Comparison of ENCODE assay signal across 19 cellular contexts in genomic region chr1:30965914-30966313, GRCh38. TPM values are rescaled to one million over a fixed set of nuclear protein-coding genes. Genes with fewer than 3 reads are reported as not detected.
A peak's percentile ranks its signal among the peaks of the same experiment; 100 is the strongest.
DNase-seq lines count a peak whose midpoint lies in the region; ATAC-seq, FAIRE-seq and TF ChIP-seq lines count a peak whose summit lies in the region.
"Had no signal": no experiment of that assay in that cellular context is flagged by ENCODE, and none has a peak within 500 bp of the region (broad histone marks: within the 10 kb centered on the region; RNA-seq: fewer than 3 reads in every experiment).

No MANE protein-coding gene starts in this region.

- no peaks in the 10 kb centered on the region for H3K9me3 ChIP-seq in adrenal gland (replicated peaks in 1 of 3)
- H3K9me3 ChIP-seq: colonic mucosa, tibial nerve had no signal

- H3K27ac ChIP-seq in adrenal gland = peak overlapping the region in 3 of 5 donors; percentile 31 to 52 (median 50)
- H3K27ac ChIP-seq: colonic mucosa, HL-60, tibial nerve had no signal

- TF ChIP-seq CTCF in adrenal gland (IDR thresholded peaks at IDR 0.05) = no peak

- peak overlapping the region; percentile 42 for H3K27ac Mint-ChIP-seq in memory B cell
- H3K27ac Mint-ChIP-seq: activated CD4-positive, alpha-beta T cell treated with anti-CD3 and anti-CD28 coated beads, Interleukin-2, amount 10 ng/mL, durations not matched to agents 24 days and 14 days had no signal

- no peak for TF ChIP-seq POLR2A in adrenal gland (IDR thresholded peaks at IDR 0.05)
- TF ChIP-seq POLR2A in GM12891 (IDR thresholded peaks at IDR 0.05; ENCODE audit: low read depth, low read length) = no peak

- no peak overlapping the region for H3K4me3 Mint-ChIP-seq in memory B cell
- H3K4me3 Mint-ChIP-seq: activated CD4-positive, alpha-beta T cell treated with anti-CD3 and anti-CD28 coated beads, Interleukin-2, amount 10 ng/mL, durations not matched to agents 24 days and 14 days had no signal

- DNase-seq in Right ventricle myocardium inferior (ENCODE audit: missing footprints) (no peak), cardiac septum (ENCODE audit: low spot score) (no peak), adrenal gland (no peak), memory B cell (ENCODE audit: low spot score in 2 of 2) (no peak), GM12891 (ENCODE audit: insufficient read length, low spot score) (no peak), HK-2 (ENCODE audit: unreplicated experiment) (no peak), NCI-H146 (lab: John Stamatoyannopoulos, UW) (no peak)
- DNase-seq: activated CD4-positive, alpha-beta T cell treated with anti-CD3 and anti-CD28 coated beads, Interleukin-2, amount 10 ng/mL, durations not matched to agents 24 days and 14 days; amniotic stem cell; colonic mucosa; Karpas-422; kidney; NCI-H2029; NK-92 treated with Interleukin-12 subunit alpha and Interleukin-12 subunit beta, amount 100 ng/mL, for 24 hours; SHP77 treated with DMSO at 0.1 percent for 48 hours; T-helper 9 cell had no signal

- FAIRE-seq in GM12891 (lab: Jason Lieb, UNC) = no peak
- FAIRE-seq: kidney had no signal

- H3K4me1 ChIP-seq in adrenal gland (replicated peaks in 1 of 2) = peaks cover 23 to 58% of the 10 kb centered on the region in 2 donors
- H3K4me1 ChIP-seq: colonic mucosa had no signal

- peaks cover 0 to 69% of the 10 kb centered on the region in 2 donors for H3K36me3 ChIP-seq in adrenal gland (replicated peaks in 1 of 2)

- H3K36me3 Mint-ChIP-seq in memory B cell = peaks cover 41% of the 10 kb centered on the region

- WGBS in adrenal gland, 4 donors = 72 to 79% (median 77%) methylated on average over 8 of the region's 8 CpGs

- H3K4me3 ChIP-seq in adrenal gland = no peak overlapping the region
- H3K4me3 ChIP-seq: colonic mucosa, tibial nerve had no signal

- intact Hi-C loops in Right ventricle myocardium inferior (cut with DNase I) (no loop called here), cardiac septum (cut with DNase I) (loop anchor here (5.0 kb wide), 3 partner anchors 61 to 191 kb away; no protein-coding TSS in a partner anchor), adrenal gland (cut with DNase I) (loop anchor here in 1 of 2 donors (10.0 kb wide), 1 partner anchor 89 kb away; no protein-coding TSS in a partner anchor)

- H3K4me1 Mint-ChIP-seq in memory B cell = no peaks in the 10 kb centered on the region

- H3K9me3 Mint-ChIP-seq in memory B cell = no peaks in the 10 kb centered on the region
- H3K9me3 Mint-ChIP-seq: activated CD4-positive, alpha-beta T cell treated with anti-CD3 and anti-CD28 coated beads, Interleukin-2, amount 10 ng/mL, durations not matched to agents 24 days and 14 days had no signal

- H3K27me3 Mint-ChIP-seq in memory B cell = no peaks in the 10 kb centered on the region
- H3K27me3 Mint-ChIP-seq: activated CD4-positive, alpha-beta T cell treated with anti-CD3 and anti-CD28 coated beads, Interleukin-2, amount 10 ng/mL, durations not matched to agents 24 days and 14 days had no signal

- ATAC-seq in Right ventricle myocardium inferior (peak; percentile 40), memory B cell (ENCODE audit: low read depth) (no peak), HG03045 (IDR thresholded peaks at IDR 0.05; ENCODE audit: unreplicated experiment) (no peak)

- no peaks in the 10 kb centered on the region for H3K27me3 ChIP-seq in adrenal gland
- H3K27me3 ChIP-seq: colonic mucosa, tibial nerve had no signal

TF ChIP-seq in GM12891, 5 proteins besides CTCF, POLR2A, EP300 and RAD21:
- TF ChIP-seq TAF1 (IDR thresholded peaks at IDR 0.05; ENCODE audit: low read depth, low read length) = no peak
- TF ChIP-seq POU2F2 (IDR thresholded peaks at IDR 0.05; ENCODE audit: low read depth, low read length) = no peak
- no peak for TF ChIP-seq POLR2AphosphoS5 (IDR thresholded peaks at IDR 0.05; ENCODE audit: low read depth, low read length)
- TF ChIP-seq PAX5 (IDR thresholded peaks at IDR 0.05; ENCODE audit: insufficient read depth, low read length, severe bottlenecking) = no peak
- TF ChIP-seq SPI1 (IDR thresholded peaks at IDR 0.05; ENCODE audit: low read depth, low read length) = no peak

RNA-seq across cellular contexts. Expression of gene SDC3, which starts 57.4 kb away (rescaled TPM):
- total RNA-seq in Right ventricle myocardium inferior (28.5 TPM), cardiac septum (29.7 TPM), adrenal gland (100 to 1,000 TPM; 119 to 536 (median 209) TPM)
- polyA plus RNA-seq in adrenal gland = 100 to 1,000 TPM in 2 of 3 donors, 10 to 100 TPM in 1; 85.5 to 190 (median 101) TPM
- polyA plus RNA-seq in GM12891 (2012; ENCODE audit: low read depth, missing spikeins) = 0.06 TPM
